In genomic region chr13:110281736-110282135, GRCh38 we compare ENCODE assay signal across 17 cellular contexts. TPM values are rescaled to one million over a fixed set of nuclear protein-coding genes. Genes with fewer than 3 reads are reported as not detected.
DNase-seq lines count a peak whose midpoint lies in the region; ATAC-seq and TF ChIP-seq lines count a peak whose summit lies in the region.
"Had no signal": no experiment of that assay in that cellular context is flagged by ENCODE, and none has a peak within 500 bp of the region (broad histone marks: within the 10 kb centered on the region; RNA-seq: fewer than 3 reads in every experiment).

No MANE protein-coding gene starts in this region.

- H3K27ac ChIP-seq in heart right ventricle (peak overlapping the region in 8 of 10 donors; percentile 11 to 50 (median 30)), esophagus squamous epithelium (peak overlapping the region in 3 of 4 donors; percentile 42 to 64 (median 58)), skeletal muscle tissue (ENCODE audit: low read depth, low read length) (peak overlapping the region; percentile 28), transverse colon (peak overlapping the region; percentile 46 to 66 (median 54))

- in situ Hi-C loops in transverse colon (cut with MboI; ENCODE audit: low pct_ligation_motif_present in 1 of 4, low pct_unique_long_range_greater_than_20kb in 1 of 4, low sequenced_read_pairs in 3 of 4) = no loop called here
- in situ Hi-C loops in ACHN (cut with HindIII; ENCODE audit: low pct_ligation_motif_present, low pct_unique_long_range_greater_than_20kb, low sequenced_read_pairs) = no loop called here

- peaks cover 24 to 99% (median 77%) of the 10 kb centered on the region in 9 donors for H3K4me1 ChIP-seq in heart right ventricle
- peaks cover 0 to 69% (median 14%) of the 10 kb centered on the region in 3 donors for H3K4me1 ChIP-seq in esophagus squamous epithelium
- H3K4me1 ChIP-seq in skeletal muscle tissue (ENCODE audit: control insufficient read depth in 3 of 3, insufficient read depth in 3 of 3, low read length in 3 of 3) = peaks cover 17 to 21% (median 18%) of the 10 kb centered on the region in 3 donors
- peaks cover 10 to 49% (median 23%) of the 10 kb centered on the region in 4 donors for H3K4me1 ChIP-seq in transverse colon

- 88 to 92% methylated on average over 5 of the region's 5 CpGs for WGBS in heart right ventricle, 2 donors
- WGBS in esophagus squamous epithelium, 2 donors = 82 to 85% methylated on average over 5 of the region's 5 CpGs
- 69 to 77% methylated on average over 5 of the region's 5 CpGs for WGBS in transverse colon (ENCODE audit: low coverage in 1 of 2), 2 donors

- TF ChIP-seq EP300 in transverse colon (IDR thresholded peaks at IDR 0.05; ENCODE audit: low read depth) = no peak

- intact Hi-C loops in heart right ventricle (cut with DNase I) = no loop called here
- intact Hi-C loops in left cardiac atrium (cut with DNase I) = no loop called here
- intact Hi-C loops in esophagus squamous epithelium (cut with DNase I) = no loop called here
- intact Hi-C loops in transverse colon (cut with DNase I; ENCODE audit: low total_unique reads) = no loop called here

- DNase-seq in heart right ventricle (no peak), left cardiac atrium (no peak), esophagus squamous epithelium (lab: John Stamatoyannopoulos, UW) (no peak), transverse colon (no peak), ACHN (no peak), AG08396 (ENCODE audit: low spot score) (no peak)
- no peak for DNase-seq in stimulated activated CD4-positive, alpha-beta T cell treated with anti-CD3 and anti-CD28 coated beads, Interleukin-2, amount 100 ng/mL, for 24 hours
- DNase-seq: Calu3, MG63, NCI-H1092 treated with DMSO at 0.1 percent for 48 hours, NCI-H1694 treated with DMSO at 0.1 percent for 48 hours, NCI-H345, NCI-H526 treated with DMSO at 0.1 percent for 48 hours, PC-3 had no signal

- H3K9me3 ChIP-seq in heart right ventricle (no peaks in the 10 kb centered on the region), esophagus squamous epithelium (no peaks in the 10 kb centered on the region), skeletal muscle tissue (ENCODE audit: control insufficient read depth in 3 of 3, low read length in 3 of 3) (no peaks in the 10 kb centered on the region), transverse colon (no peaks in the 10 kb centered on the region)
- H3K9me3 ChIP-seq: MG63 had no signal

- TF ChIP-seq CTCF in heart right ventricle (IDR thresholded peaks at IDR 0.05) (no peak), esophagus squamous epithelium (IDR thresholded peaks at IDR 0.05) (no peak), transverse colon (IDR thresholded peaks at IDR 0.05) (no peak)

- TF ChIP-seq POLR2A in esophagus squamous epithelium (IDR thresholded peaks at IDR 0.05) (no peak), transverse colon (IDR thresholded peaks at IDR 0.05) (no peak)

- H3K36me3 ChIP-seq in heart right ventricle (peaks cover 0 to 27% (median 0%) of the 10 kb centered on the region in 9 donors), esophagus squamous epithelium (no peaks in the 10 kb centered on the region), skeletal muscle tissue (ENCODE audit: control insufficient read depth in 3 of 3, insufficient read depth in 3 of 3, low read length in 3 of 3) (peaks cover 0 to 2% (median 0%) of the 10 kb centered on the region in 3 donors), transverse colon (no peaks in the 10 kb centered on the region)
- H3K36me3 ChIP-seq: MG63 had no signal

- H3K27me3 ChIP-seq in heart right ventricle (no peaks in the 10 kb centered on the region), esophagus squamous epithelium (no peaks in the 10 kb centered on the region), skeletal muscle tissue (ENCODE audit: control insufficient read depth in 3 of 3, insufficient read depth in 3 of 3, low read length in 3 of 3) (peaks cover 0 to 5% (median 0%) of the 10 kb centered on the region in 3 donors), transverse colon (no peaks in the 10 kb centered on the region)
- H3K27me3 ChIP-seq: MG63 had no signal

- ATAC-seq in heart right ventricle = no peak
- no peak for ATAC-seq in left cardiac atrium
- ATAC-seq: HCT116, HepG2, PC-3 had no signal

- no peak overlapping the region for H3K4me3 ChIP-seq in heart right ventricle
- no peak overlapping the region for H3K4me3 ChIP-seq in esophagus squamous epithelium
- H3K4me3 ChIP-seq in skeletal muscle tissue (ENCODE audit: low read length in 3 of 3) = no peak overlapping the region
- H3K4me3 ChIP-seq in transverse colon = no peak overlapping the region
- H3K4me3 ChIP-seq: MG63 had no signal

- H3K9ac ChIP-seq in skeletal muscle tissue (ENCODE audit: low read depth in 1 of 3, low read length in 3 of 3) = no peak overlapping the region

RNA-seq across cellular contexts. Expression of gene COL4A1, which starts 25.2 kb away (rescaled TPM):
- 100 to 1,000 TPM in 7 of 10 donors, 10 to 100 TPM in 3; 96.3 to 342 (median 147) TPM for total RNA-seq in heart right ventricle
- polyA plus RNA-seq in heart right ventricle = 100 to 1,000 TPM in 1 of 2 donors, 10 to 100 TPM in 1; 83.3 to 234 TPM
- total RNA-seq in left cardiac atrium = 100 to 1,000 TPM; 210 to 456 TPM
- total RNA-seq in esophagus squamous epithelium = 10 to 100 TPM in 3 of 4 donors, 1 to 10 TPM in 1; 8.9 to 97.1 (median 40.2) TPM
- 774 TPM for total RNA-seq in skeletal muscle tissue
- total RNA-seq in transverse colon = 100 to 1,000 TPM in 2 of 4 donors, 10 to 100 TPM in 2; 46.4 to 180 (median 99.2) TPM
- total RNA-seq: HepG2 had no signal
- polyA plus RNA-seq: HepG2 had no signal

RNA-seq across cellular contexts. Expression of gene COL4A2, which starts 25.3 kb away (rescaled TPM):
- 100 to 1,000 TPM in 7 of 10 donors, 10 to 100 TPM in 3; 81.7 to 301 (median 128) TPM for total RNA-seq in heart right ventricle
- 100 to 1,000 TPM; 111 to 265 TPM for polyA plus RNA-seq in heart right ventricle
- 100 to 1,000 TPM; 176 to 384 TPM for total RNA-seq in left cardiac atrium
- total RNA-seq in esophagus squamous epithelium = 100 to 1,000 TPM in 1 of 4 donors, 10 to 100 TPM in 3; 11.9 to 102 (median 43.5) TPM
- total RNA-seq in skeletal muscle tissue = 511 TPM
- total RNA-seq in transverse colon = 100 to 1,000 TPM in 2 of 4 donors, 10 to 100 TPM in 2; 75.1 to 322 (median 115) TPM
